ENCODE assay signal across 36 cellular contexts in genomic region chr9:106928350-106928749, GRCh38.
"Had no signal": no experiment of that assay in that cellular context is flagged by ENCODE, and none has a peak within 500 bp of the region (broad histone marks: within the 10 kb centered on the region; RNA-seq: fewer than 3 reads in every experiment).

No MANE protein-coding gene starts in this region.

- H3K4me1 ChIP-seq: breast epithelium had no signal

- H3K9me3 ChIP-seq: adrenal gland, body of pancreas, breast epithelium had no signal

- H3K27ac ChIP-seq: adrenal gland, body of pancreas, brain microvascular endothelial cell, breast epithelium, VCaP had no signal

- H3K27ac Mint-ChIP-seq: activated B cell treated with CpG ODN at 0.5 μM for 24 hours; activated CD4-positive, alpha-beta memory T cell treated with anti-CD3 and anti-CD28 coated beads, Interleukin-2, amount 10 ng/mL, durations not matched to agents 7 days and 5 days; activated CD4-positive, alpha-beta T cell treated with anti-CD3 and anti-CD28 coated beads, Interleukin-2, amount 10 ng/mL, durations not matched to agents 7 days and 5 days; activated CD8-positive, alpha-beta memory T cell treated with anti-CD3 and anti-CD28 coated beads, Interleukin-2, amount 10 ng/mL, durations not matched to agents 7 days and 5 days; activated CD8-positive, alpha-beta T cell treated with anti-CD3 and anti-CD28 coated beads, Interleukin-2, amount 10 ng/mL, durations not matched to agents 7 days and 5 days; activated naive CD4-positive, alpha-beta T cell treated with anti-CD3 and anti-CD28 coated beads for 36 hours; activated naive CD4-positive, alpha-beta T cell treated with anti-CD3 and anti-CD28 coated beads, Interleukin-2, amount 50 U/mL, for 72 hours; activated naive CD8-positive, alpha-beta T cell treated with anti-CD3 and anti-CD28 coated beads for 36 hours; activated T-cell treated with anti-CD3 and anti-CD28 coated beads, Interleukin-2, amount 50 U/mL, for 24 hours; activated T-cell treated with anti-CD3 and anti-CD28 coated beads, Interleukin-2, amount 50 U/mL, for 72 hours; activated T-helper 1 cell treated with anti-CD3 and anti-CD28 coated beads, Interleukin-12 subunit alpha, Interleukin-12 subunit beta, Interleukin-2, Interleukin-4 antibody, amounts not matched to agents 30 ng/mL and 10 ng/mL and 1 ng/mL, durations not matched to agents 14 hours and 24 hours and 36 hours; activated T-helper 17 cell treated with anti-CD3 and anti-CD28 coated beads, Interleukin-2, amount 50 U/mL, for 72 hours; T-helper 1 cell treated with Interleukin-12 subunit alpha and Interleukin-12 subunit beta and Interleukin-4 antibody, amounts not matched to agents 30 μg/mL and 1 μg/mL, for 36 hours; T-helper 2 cell treated with Interferon-gamma antibody and Interleukin-4, amounts not matched to agents 5 μg/mL and 100 μg/mL, for 36 hours had no signal

- H3K36me3 Mint-ChIP-seq: activated CD8-positive, alpha-beta memory T cell treated with anti-CD3 and anti-CD28 coated beads, Interleukin-2, amount 10 ng/mL, durations not matched to agents 7 days and 5 days; activated naive CD8-positive, alpha-beta T cell treated with anti-CD3 and anti-CD28 coated beads for 36 hours had no signal

- H3K27me3 ChIP-seq: adrenal gland, body of pancreas, brain microvascular endothelial cell, breast epithelium had no signal

- H3K27me3 Mint-ChIP-seq: activated B cell treated with CpG ODN at 0.5 μM for 24 hours; activated CD4-positive, alpha-beta memory T cell treated with anti-CD3 and anti-CD28 coated beads, Interleukin-2, amount 10 ng/mL, durations not matched to agents 7 days and 5 days; activated CD4-positive, alpha-beta T cell treated with anti-CD3 and anti-CD28 coated beads, Interleukin-2, amount 10 ng/mL, durations not matched to agents 7 days and 5 days; activated CD8-positive, alpha-beta memory T cell treated with anti-CD3 and anti-CD28 coated beads, Interleukin-2, amount 10 ng/mL, durations not matched to agents 7 days and 5 days; activated naive CD8-positive, alpha-beta T cell treated with anti-CD3 and anti-CD28 coated beads for 36 hours; activated T-cell treated with anti-CD3 and anti-CD28 coated beads, Interleukin-2, amount 50 U/mL, for 24 hours; activated T-helper 17 cell treated with anti-CD3 and anti-CD28 coated beads, Interleukin-2, amount 50 U/mL, for 72 hours had no signal

- H3K36me3 ChIP-seq: breast epithelium had no signal

- DNase-seq: activated B cell treated with CpG ODN at 0.5 μM for 24 hours; activated CD4-positive, alpha-beta memory T cell treated with anti-CD3 and anti-CD28 coated beads, Interleukin-2, amount 10 ng/mL, durations not matched to agents 7 days and 5 days; activated CD4-positive, alpha-beta T cell treated with anti-CD3 and anti-CD28 coated beads for 48 hours; activated CD4-positive, alpha-beta T cell treated with anti-CD3 and anti-CD28 coated beads, Interleukin-2, amount 10 ng/mL, durations not matched to agents 7 days and 5 days; activated CD4-positive, alpha-beta T cell treated with anti-CD3 and anti-CD28 coated beads, Interleukin-2, amount 50 U/mL, for 48 hours; activated CD4-positive, CD25-positive, alpha-beta regulatory T cell treated with anti-CD3 and anti-CD28 coated beads, Interleukin-2, amount 50 U/mL, for 72 hours; activated CD8-positive, alpha-beta memory T cell treated with anti-CD3 and anti-CD28 coated beads for 24 hours; activated CD8-positive, alpha-beta memory T cell treated with anti-CD3 and anti-CD28 coated beads, Interleukin-2, amount 10 ng/mL, durations not matched to agents 7 days and 5 days; activated CD8-positive, alpha-beta memory T cell treated with anti-CD3 and anti-CD28 coated beads, Interleukin-2, amount 50 U/mL, for 48 hours; activated CD8-positive, alpha-beta T cell treated with anti-CD3 and anti-CD28 coated beads, Interleukin-2, amount 10 ng/mL, durations not matched to agents 7 days and 5 days; activated effector memory CD4-positive, alpha-beta T cell treated with anti-CD3 and anti-CD28 coated beads, Interleukin-2, amount 50 U/mL, for 16 hours; activated gamma-delta T cell treated with Interleukin-2 at 50 U/mL for 16 hours; activated naive CD4-positive, alpha-beta T cell; activated naive CD4-positive, alpha-beta T cell treated with anti-CD3 and anti-CD28 coated beads for 36 hours; activated naive CD4-positive, alpha-beta T cell treated with anti-CD3 and anti-CD28 coated beads, Interleukin-2, amount 50 U/mL, for 16 hours; activated naive CD8-positive, alpha-beta T cell treated with anti-CD3 and anti-CD28 coated beads for 36 hours; activated T-cell treated with anti-CD3 and anti-CD28 coated beads, Interleukin-2, amount 50 U/mL, for 24 hours; activated T-cell treated with anti-CD3 and anti-CD28 coated beads, Interleukin-2, amount 50 U/mL, for 72 hours; adrenal gland; amniotic stem cell; aorta; body of pancreas; brain microvascular endothelial cell; central memory CD4-positive, alpha-beta T cell; T-helper 1 cell; T-helper 2 cell; T-helper 9 cell had no signal

- H3K9me3 Mint-ChIP-seq: activated naive CD8-positive, alpha-beta T cell treated with anti-CD3 and anti-CD28 coated beads for 36 hours had no signal

- H3K4me3 ChIP-seq: adrenal gland, body of pancreas, breast epithelium had no signal

- H3K4me1 Mint-ChIP-seq: activated B cell treated with CpG ODN at 0.5 μM for 24 hours; activated CD4-positive, alpha-beta memory T cell treated with anti-CD3 and anti-CD28 coated beads, Interleukin-2, amount 10 ng/mL, durations not matched to agents 7 days and 5 days; activated CD4-positive, alpha-beta T cell treated with anti-CD3 and anti-CD28 coated beads, Interleukin-2, amount 10 ng/mL, durations not matched to agents 7 days and 5 days; activated CD8-positive, alpha-beta memory T cell treated with anti-CD3 and anti-CD28 coated beads, Interleukin-2, amount 10 ng/mL, durations not matched to agents 7 days and 5 days; activated naive CD8-positive, alpha-beta T cell treated with anti-CD3 and anti-CD28 coated beads for 36 hours; activated T-helper 17 cell treated with anti-CD3 and anti-CD28 coated beads, Interleukin-2, amount 50 U/mL, for 72 hours had no signal

- H3K4me3 Mint-ChIP-seq: activated B cell treated with CpG ODN at 0.5 μM for 24 hours; activated CD4-positive, alpha-beta memory T cell treated with anti-CD3 and anti-CD28 coated beads, Interleukin-2, amount 10 ng/mL, durations not matched to agents 7 days and 5 days; activated CD4-positive, alpha-beta T cell treated with anti-CD3 and anti-CD28 coated beads, Interleukin-2, amount 10 ng/mL, durations not matched to agents 7 days and 5 days; activated CD8-positive, alpha-beta memory T cell treated with anti-CD3 and anti-CD28 coated beads, Interleukin-2, amount 10 ng/mL, durations not matched to agents 7 days and 5 days; activated CD8-positive, alpha-beta T cell treated with anti-CD3 and anti-CD28 coated beads, Interleukin-2, amount 10 ng/mL, durations not matched to agents 7 days and 5 days; activated naive CD4-positive, alpha-beta T cell treated with anti-CD3 and anti-CD28 coated beads for 36 hours; activated naive CD8-positive, alpha-beta T cell treated with anti-CD3 and anti-CD28 coated beads for 36 hours; activated T-cell treated with anti-CD3 and anti-CD28 coated beads, Interleukin-2, amount 50 U/mL, for 24 hours; activated T-cell treated with anti-CD3 and anti-CD28 coated beads, Interleukin-2, amount 50 U/mL, for 72 hours; activated T-helper 1 cell treated with anti-CD3 and anti-CD28 coated beads, Interleukin-12 subunit alpha, Interleukin-12 subunit beta, Interleukin-2, Interleukin-4 antibody, amounts not matched to agents 30 ng/mL and 10 ng/mL and 1 ng/mL, durations not matched to agents 14 hours and 24 hours and 36 hours; activated T-helper 17 cell treated with anti-CD3 and anti-CD28 coated beads, Interleukin-2, amount 50 U/mL, for 72 hours; T-helper 1 cell treated with Interleukin-12 subunit alpha and Interleukin-12 subunit beta and Interleukin-4 antibody, amounts not matched to agents 30 μg/mL and 1 μg/mL, for 36 hours; T-helper 2 cell treated with Interferon-gamma antibody and Interleukin-4, amounts not matched to agents 5 μg/mL and 100 μg/mL, for 36 hours had no signal

- FAIRE-seq: astrocyte, TTC549 had no signal

- ATAC-seq: activated CD8-positive, alpha-beta memory T cell treated with anti-CD3 and anti-CD28 coated beads, Interleukin-2, amount 10 ng/mL, durations not matched to agents 7 days and 5 days; activated CD8-positive, alpha-beta T cell treated with anti-CD3 and anti-CD28 coated beads, Interleukin-2, amount 10 ng/mL, durations not matched to agents 7 days and 5 days; activated naive CD4-positive, alpha-beta T cell treated with anti-CD3 and anti-CD28 coated beads, Interleukin-2, amount 50 U/mL, for 72 hours; activated T-cell treated with anti-CD3 and anti-CD28 coated beads, Interleukin-2, amount 50 U/mL, for 72 hours; activated T-helper 17 cell treated with anti-CD3 and anti-CD28 coated beads, Interleukin-2, amount 50 U/mL, for 72 hours; body of pancreas had no signal
